9 cellular contexts compared by ENCODE assay signal in the genomic region with DNA sequence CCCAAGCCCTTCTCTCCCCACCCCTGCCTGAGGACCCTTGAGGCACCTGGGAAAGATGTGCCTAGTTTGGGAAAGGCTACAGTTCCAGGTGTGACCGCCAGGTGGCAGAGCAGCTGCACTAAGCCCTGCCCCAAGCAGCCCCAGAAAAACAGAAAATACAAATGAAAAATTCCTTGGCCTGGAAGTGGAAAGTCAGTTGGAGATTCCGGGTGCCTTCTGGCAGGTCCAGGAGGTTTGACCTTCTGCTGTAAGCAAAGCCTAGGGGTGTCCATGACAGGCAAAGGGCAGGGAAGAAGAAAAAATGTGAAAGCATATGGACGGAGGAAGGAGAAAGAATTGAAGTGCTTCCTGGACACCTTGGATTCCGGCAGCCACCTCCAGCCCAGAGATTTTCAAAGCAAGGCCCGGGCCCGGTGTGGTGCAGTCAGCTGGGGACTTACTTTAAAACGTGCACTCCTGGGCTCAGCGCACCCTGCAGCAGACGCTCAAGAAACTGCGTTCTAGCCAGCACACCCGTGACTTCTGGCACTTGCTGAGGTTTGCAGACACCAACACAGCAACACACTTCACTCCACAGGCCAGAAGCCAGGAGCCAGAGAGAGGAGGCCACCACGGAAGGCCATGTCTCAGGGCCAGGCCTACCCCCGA. TPM values are rescaled to one million over a fixed set of nuclear protein-coding genes. Genes with fewer than 3 reads are reported as not detected.
DNase-seq lines count a peak whose midpoint lies in the region; ATAC-seq, FAIRE-seq and TF ChIP-seq lines count a peak whose summit lies in the region.
"Had no signal": no experiment of that assay in that cellular context is flagged by ENCODE, and none has a peak within 500 bp of the region (broad histone marks: within the 10 kb centered on the region; RNA-seq: fewer than 3 reads in every experiment).

No MANE protein-coding gene starts in this region.

- peak overlapping the region; percentile 50 for H2AFZ ChIP-seq in astrocyte (ENCODE audit: low read depth, low read length)

- FAIRE-seq in astrocyte (lab: Jason Lieb, UNC): no peak

- H3K27ac ChIP-seq in C4-2B (no peak overlapping the region), astrocyte (ENCODE audit: low read depth, low read length) (no peak overlapping the region), gastrocnemius medialis (peak overlapping the region in 1 of 4 donors; percentile 31)

- POLR2A ChIA-PET in HEK293T (lab: Yijun Ruan, JAX): no interaction called here

- H3K9me3 Mint-ChIP-seq in astrocyte (ENCODE audit: unreplicated experiment): no peaks in the 10 kb centered on the region
- H3K9me3 Mint-ChIP-seq: IgD-negative memory B cell had no signal

- DNase-seq in HEK293T (ENCODE audit: extremely low spot score): peak; percentile 76
- peak; percentile 5 for DNase-seq in astrocyte (ENCODE audit: low read depth)
- DNase-seq in hepatic stellate cell (ENCODE audit: low spot score): peak; percentile 62
- DNase-seq in gastrocnemius medialis: peak in 1 of 2 donors; percentile 40

- H3K79me2 ChIP-seq in astrocyte (ENCODE audit: insufficient read depth, low read length): no peaks in the 10 kb centered on the region

- ATAC-seq in SK-N-SH treated with all-trans-retinoic acid at 6 μM for 48 hours: peak; percentile 79
- peak; percentile 53 to 69 for ATAC-seq in gastrocnemius medialis
- ATAC-seq in GM21576 (IDR thresholded peaks at IDR 0.05; ENCODE audit: unreplicated experiment): no peak
- ATAC-seq in GM21367 (IDR thresholded peaks at IDR 0.05; ENCODE audit: unreplicated experiment): no peak

- H3K9ac ChIP-seq in astrocyte (ENCODE audit: low read length): no peak overlapping the region

- TF ChIP-seq CTCF in C4-2B (conservative IDR thresholded peaks at IDR 0.05): peak; percentile 97
- TF ChIP-seq CTCF in astrocyte (IDR thresholded peaks at IDR 0.05; ENCODE audit: insufficient read depth, low read depth, low read length): peak; percentile 82
- peak; percentile 86 to 98 (median 95) for TF ChIP-seq CTCF in gastrocnemius medialis (IDR thresholded peaks at IDR 0.05 in 4 of 5, conservative IDR thresholded peaks at IDR 0.05 in 1 of 5)

- no peaks in the 10 kb centered on the region for H3K27me3 ChIP-seq in astrocyte (ENCODE audit: insufficient read depth, low read length)
- peaks cover 0 to 2% (median 0%) of the 10 kb centered on the region in 3 donors for H3K27me3 ChIP-seq in gastrocnemius medialis

- in situ Hi-C loops in gastrocnemius medialis (cut with MboI; ENCODE audit: low sequenced_read_pairs in 4 of 4): no loop called here

- H3K27ac Mint-ChIP-seq in astrocyte (ENCODE audit: unreplicated experiment): no peak overlapping the region

- no peaks in the 10 kb centered on the region for H3K36me3 ChIP-seq in astrocyte (ENCODE audit: insufficient read depth, low read length)
- H3K36me3 ChIP-seq in gastrocnemius medialis: no peaks in the 10 kb centered on the region

- intact Hi-C loops in gastrocnemius medialis (cut with DNase I; ENCODE audit: low total_unique reads): loop anchor here (1.0 kb wide), 3 partner anchors 100 to 170 kb away; partner anchors contain the start of gene NRXN2

- H3K9me3 ChIP-seq in astrocyte (ENCODE audit: insufficient read depth, low read depth, low read length): no peaks in the 10 kb centered on the region
- no peaks in the 10 kb centered on the region for H3K9me3 ChIP-seq in gastrocnemius medialis

- H3K4me1 ChIP-seq in astrocyte (ENCODE audit: insufficient read depth, low read length) (peaks cover 16% of the 10 kb centered on the region), gastrocnemius medialis (peaks cover 8 to 11% of the 10 kb centered on the region in 2 donors)

- no peak overlapping the region for H3K4me3 Mint-ChIP-seq in astrocyte (ENCODE audit: unreplicated experiment)
- H3K4me3 Mint-ChIP-seq: IgD-negative memory B cell had no signal

- H3K4me3 ChIP-seq in astrocyte (ENCODE audit: insufficient read depth, low read depth, low read length) (no peak overlapping the region), gastrocnemius medialis (no peak overlapping the region)

- H4K20me1 ChIP-seq in astrocyte (ENCODE audit: insufficient read depth, low read length): no peaks in the 10 kb centered on the region

- H3K4me1 Mint-ChIP-seq in astrocyte (ENCODE audit: low read depth, unreplicated experiment): peaks cover 7% of the 10 kb centered on the region

- H3K36me3 Mint-ChIP-seq in astrocyte (ENCODE audit: low read depth, unreplicated experiment): no peaks in the 10 kb centered on the region

- TF ChIP-seq POLR2A in gastrocnemius medialis (IDR thresholded peaks at IDR 0.05): no peak

- CTCF ChIA-PET in HEK293T (lab: Yijun Ruan, JAX): interaction anchor here (1.0 kb wide), 1 partner anchor 91 kb away, joined by 4 read pairs; no protein-coding TSS in a partner anchor

- peaks cover 22% of the 10 kb centered on the region for H3K27me3 Mint-ChIP-seq in astrocyte (ENCODE audit: low read depth, unreplicated experiment)

- peak overlapping the region; percentile 48 for H3K4me2 ChIP-seq in astrocyte (ENCODE audit: low read length)

TF ChIP-seq in HEK293T, 16 proteins besides CTCF, POLR2A, EP300 and RAD21:
- no peak for TF ChIP-seq ZNF384 (IDR thresholded peaks at IDR 0.05)
- TF ChIP-seq, protein P1, sequence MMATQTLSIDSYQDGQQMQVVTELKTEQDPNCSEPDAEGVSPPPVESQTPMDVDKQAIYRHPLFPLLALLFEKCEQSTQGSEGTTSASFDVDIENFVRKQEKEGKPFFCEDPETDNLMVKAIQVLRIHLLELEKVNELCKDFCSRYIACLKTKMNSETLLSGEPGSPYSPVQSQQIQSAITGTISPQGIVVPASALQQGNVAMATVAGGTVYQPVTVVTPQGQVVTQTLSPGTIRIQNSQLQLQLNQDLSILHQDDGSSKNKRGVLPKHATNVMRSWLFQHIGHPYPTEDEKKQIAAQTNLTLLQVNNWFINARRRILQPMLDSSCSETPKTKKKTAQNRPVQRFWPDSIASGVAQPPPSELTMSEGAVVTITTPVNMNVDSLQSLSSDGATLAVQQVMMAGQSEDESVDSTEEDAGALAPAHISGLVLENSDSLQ (IDR thresholded peaks at IDR 0.05): no peak
- TF ChIP-seq HDGF (IDR thresholded peaks at IDR 0.05; ENCODE audit: borderline replicate concordance): no peak
- no peak for TF ChIP-seq FOXA1 (IDR thresholded peaks at IDR 0.05)
- TF ChIP-seq LEF1 (IDR thresholded peaks at IDR 0.05; ENCODE audit: borderline replicate concordance): no peak
- TF ChIP-seq SUZ12 (IDR thresholded peaks at IDR 0.05): no peak

TF ChIP-seq in SK-N-SH treated with all-trans-retinoic acid at 6 μM for 48 hours, 23 proteins besides CTCF, POLR2A, EP300 and RAD21:
- TF ChIP-seq TCF4 (CRISPR knock-in tag; IDR thresholded peaks at IDR 0.05; ENCODE audit: borderline replicate concordance): no peak
- no peak for TF ChIP-seq PPARA (CRISPR knock-in tag; IDR thresholded peaks at IDR 0.05; ENCODE audit: borderline replicate concordance)
- no peak for TF ChIP-seq ZNF565 (CRISPR knock-in tag; conservative IDR thresholded peaks at IDR 0.05; ENCODE audit: low read depth)
- TF ChIP-seq, protein P2, sequence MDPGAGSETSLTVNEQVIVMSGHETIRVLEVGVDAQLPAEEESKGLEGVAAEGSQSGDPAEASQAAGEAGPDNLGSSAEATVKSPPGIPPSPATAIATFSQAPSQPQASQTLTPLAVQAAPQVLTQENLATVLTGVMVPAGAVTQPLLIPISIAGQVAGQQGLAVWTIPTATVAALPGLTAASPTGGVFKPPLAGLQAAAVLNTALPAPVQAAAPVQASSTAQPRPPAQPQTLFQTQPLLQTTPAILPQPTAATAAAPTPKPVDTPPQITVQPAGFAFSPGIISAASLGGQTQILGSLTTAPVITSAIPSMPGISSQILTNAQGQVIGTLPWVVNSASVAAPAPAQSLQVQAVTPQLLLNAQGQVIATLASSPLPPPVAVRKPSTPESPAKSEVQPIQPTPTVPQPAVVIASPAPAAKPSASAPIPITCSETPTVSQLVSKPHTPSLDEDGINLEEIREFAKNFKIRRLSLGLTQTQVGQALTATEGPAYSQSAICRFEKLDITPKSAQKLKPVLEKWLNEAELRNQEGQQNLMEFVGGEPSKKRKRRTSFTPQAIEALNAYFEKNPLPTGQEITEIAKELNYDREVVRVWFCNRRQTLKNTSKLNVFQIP (CRISPR knock-in tag; IDR thresholded peaks at IDR 0.05; ENCODE audit: borderline replicate concordance, low read depth): no peak
- no peak for TF ChIP-seq SNAI2 (CRISPR knock-in tag; IDR thresholded peaks at IDR 0.05)
- TF ChIP-seq OSR1 (CRISPR knock-in tag; IDR thresholded peaks at IDR 0.05): no peak

RNA-seq across cellular contexts. Expression of gene SLC22A11, which starts 2.1 kb away (rescaled TPM):
- total RNA-seq in astrocyte (not detected in 2 replicates), gastrocnemius medialis (not detected)

RNA-seq across cellular contexts. Expression of gene SLC22A12, which starts 37.3 kb away (rescaled TPM):
- total RNA-seq in astrocyte: not detected in 2 replicates
- not detected for total RNA-seq in gastrocnemius medialis

Comparison
In these comparisons a context has a peak if more than half of its experiments do, and no peak if none do; other contexts are left out.
1. ATAC-seq: peak in SK-N-SH treated with all-trans-retinoic acid at 6 μM for 48 hours (single experiment) and gastrocnemius medialis (2 of 2); none in GM21576 (single experiment) and GM21367 (single experiment).
2. Peak in every context shown above with its lines, with median percentiles within 50 percentile points of each other: CTCF ChIP-seq.